7 cellular contexts compared by ENCODE assay signal in genomic region chr10:114172776-114173555, GRCh38. TPM values are rescaled to one million over a fixed set of nuclear protein-coding genes. Genes with fewer than 3 reads are reported as not detected.
DNase-seq lines count a peak whose midpoint lies in the region; ATAC-seq and TF ChIP-seq lines count a peak whose summit lies in the region.

No MANE protein-coding gene starts in this region.

- TF ChIP-seq POLR2A in gastrocnemius medialis (IDR thresholded peaks at IDR 0.05): no peak

- peaks cover 42% of the 10 kb centered on the region for H3K4me1 ChIP-seq in left ventricle myocardium inferior
- peaks cover 11 to 16% of the 10 kb centered on the region in 2 donors for H3K4me1 ChIP-seq in gastrocnemius medialis

- DNase-seq in HFFc6 (no peak), WERI-Rb-1 (no peak), left ventricle myocardium inferior (no peak), gastrocnemius medialis (no peak), left colon (no peak)

- peaks cover 5% of the 10 kb centered on the region for H3K27me3 Mint-ChIP-seq in HFFc6 (ENCODE audit: insufficient read depth)

- H3K27me3 ChIP-seq in WERI-Rb-1 (ENCODE audit: insufficient read depth, low read depth, severe bottlenecking) (no peaks in the 10 kb centered on the region), left ventricle myocardium inferior (ENCODE audit: low read depth) (no peaks in the 10 kb centered on the region), gastrocnemius medialis (no peaks in the 10 kb centered on the region)

- intact Hi-C loops in left ventricle myocardium inferior (cut with micrococcal nuclease) (no loop called here), gastrocnemius medialis (cut with DNase I; ENCODE audit: low total_unique reads) (loop anchor here (5.0 kb wide), 4 partner anchors 99 to 649 kb away; partner anchors contain the start of gene FHIP2A), left colon (cut with DNase I, micrococcal nuclease) (loop anchor here in 1 of 2 donors (5.0 kb wide), 1 partner anchor 229 kb away; the partner anchor contains the start of gene AFAP1L2)

- in situ Hi-C loops in gastrocnemius medialis (cut with MboI; ENCODE audit: low sequenced_read_pairs in 4 of 4): no loop called here

- H3K36me3 ChIP-seq in WERI-Rb-1 (peaks cover 4% of the 10 kb centered on the region; the same call in 1 of the 2 replicates), left ventricle myocardium inferior (peaks cover 11% of the 10 kb centered on the region), gastrocnemius medialis (no peaks in the 10 kb centered on the region)

- H3K9me3 ChIP-seq in WERI-Rb-1 (ENCODE audit: severe bottlenecking): no peaks in the 10 kb centered on the region
- peaks cover 22% of the 10 kb centered on the region for H3K9me3 ChIP-seq in left ventricle myocardium inferior (replicated peaks)
- H3K9me3 ChIP-seq in gastrocnemius medialis: no peaks in the 10 kb centered on the region

- peak overlapping the region; percentile 99 for H3K27ac Mint-ChIP-seq in HFFc6

- H3K4me3 Mint-ChIP-seq in HFFc6: peak overlapping the region; percentile 100

- peak; percentile 1 for ATAC-seq in gastrocnemius medialis
- ATAC-seq in left colon: no peak
- ATAC-seq in GM18868 (IDR thresholded peaks at IDR 0.05; ENCODE audit: unreplicated experiment): no peak
- ATAC-seq in GM21786 (IDR thresholded peaks at IDR 0.05; ENCODE audit: unreplicated experiment): no peak

- H3K4me3 ChIP-seq in WERI-Rb-1 (ENCODE audit: low read depth, low read length) (peak overlapping the region; percentile 89), left ventricle myocardium inferior (peak overlapping the region; percentile 86), gastrocnemius medialis (peak overlapping the region; percentile 84 to 99 (median 92))

- H3K36me3 Mint-ChIP-seq in HFFc6 (ENCODE audit: low read depth): peaks cover 21% of the 10 kb centered on the region

- peaks cover 8% of the 10 kb centered on the region for H3K9me3 Mint-ChIP-seq in HFFc6

- no peak overlapping the region; the same call in 1 of the 2 replicates for H3K27ac ChIP-seq in WERI-Rb-1
- H3K27ac ChIP-seq in left ventricle myocardium inferior (replicated peaks): peak overlapping the region; percentile 91
- H3K27ac ChIP-seq in gastrocnemius medialis: peak overlapping the region; percentile 92 to 98 (median 93)

- no peak for TF ChIP-seq CTCF in HFFc6 (IDR thresholded peaks at IDR 0.05)
- TF ChIP-seq CTCF in WERI-Rb-1 (IDR thresholded peaks at IDR 0.05; ENCODE audit: low read depth, low read length): no peak
- TF ChIP-seq CTCF in left ventricle myocardium inferior (IDR thresholded peaks at IDR 0.05; ENCODE audit: borderline replicate concordance): no peak
- no peak for TF ChIP-seq CTCF in gastrocnemius medialis (IDR thresholded peaks at IDR 0.05 in 4 of 5, conservative IDR thresholded peaks at IDR 0.05 in 1 of 5)

- peaks cover 27% of the 10 kb centered on the region for H3K4me1 Mint-ChIP-seq in HFFc6 (ENCODE audit: low read depth)

RNA-seq across cellular contexts. Expression of gene CCDC186, which starts 1.0 kb away (rescaled TPM):
- total RNA-seq in HFFc6 (2021; fragmentation: NEBNext Ultra II Directional; extraction: Animal tissue kit (Norgen Biotek cat#: 25700)): 10 to 100 TPM; 10.9 to 14.7 (median 12.6) TPM
- total RNA-seq in left ventricle myocardium inferior: 18.8 TPM
- 10 to 100 TPM in 2 of 4 donors, 1 to 10 TPM in 2; 8.8 to 14.5 (median 9.8) TPM for total RNA-seq in gastrocnemius medialis
- total RNA-seq in left colon: 10 to 100 TPM; 42.3 to 43.3 TPM

RNA-seq across cellular contexts. Expression of gene TDRD1, which starts 6.2 kb away (rescaled TPM):
- total RNA-seq in HFFc6 (2021; fragmentation: NEBNext Ultra II Directional; extraction: Animal tissue kit (Norgen Biotek cat#: 25700)): not detected
- total RNA-seq in left ventricle myocardium inferior: 1.9 TPM
- under 1 TPM in 1 of 4 donors, not detected in 3; 0.10 TPM for total RNA-seq in gastrocnemius medialis
- total RNA-seq in left colon: 1 to 10 TPM in 1 of 2 donors, under 1 TPM in 1; 0.64 to 2.9 TPM

Comparison
In these comparisons a context has a peak if more than half of its experiments do, and no peak if none do; other contexts are left out.
1. ATAC-seq: peak in gastrocnemius medialis (2 of 2); none in left colon (single experiment), GM18868 (single experiment) and GM21786 (single experiment).
2. Peak in every context shown above with its lines, with median percentiles within 50 percentile points of each other: H3K4me3 ChIP-seq.